ENCODE assay signal across 31 cellular contexts in the genomic region with DNA sequence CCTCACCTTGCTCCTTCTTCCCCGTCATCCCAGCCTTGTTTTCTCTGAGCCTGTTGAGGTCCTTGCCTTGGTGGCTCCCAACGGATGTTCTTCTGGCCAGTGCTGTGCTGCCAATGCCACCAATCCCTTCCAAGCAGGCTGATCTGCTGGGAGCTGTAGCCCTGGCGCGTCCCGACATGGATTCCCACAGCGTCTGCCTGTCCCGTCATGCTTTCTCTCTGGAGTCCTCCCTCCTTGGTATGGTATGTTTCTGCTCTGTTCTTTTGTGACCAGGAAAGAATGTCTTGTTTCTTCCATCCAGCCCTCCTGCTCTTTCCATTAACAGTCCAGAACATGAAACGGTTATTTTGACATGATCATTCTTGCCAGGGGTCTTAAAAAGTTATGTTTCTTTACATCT. TPM values are rescaled to one million over a fixed set of nuclear protein-coding genes. Genes with fewer than 3 reads are reported as not detected.
DNase-seq lines count a peak whose midpoint lies in the region; ATAC-seq, FAIRE-seq and TF ChIP-seq lines count a peak whose summit lies in the region.
"Had no signal": no experiment of that assay in that cellular context is flagged by ENCODE, and none has a peak within 500 bp of the region (broad histone marks: within the 10 kb centered on the region; RNA-seq: fewer than 3 reads in every experiment).

No MANE protein-coding gene starts in this region.

- CTCF ChIA-PET in endothelial cell of umbilical vein (lab: Charles Lee): no interaction called here

- POLR2A ChIA-PET in endothelial cell of umbilical vein (lab: Charles Lee): no interaction called here

- dilution Hi-C loops in endothelial cell of umbilical vein (cut with MboI; ENCODE audit: extremely low pct_ligation_motif_present, low sequenced_read_pairs): no loop called here

- peaks cover 0 to 91% of the 10 kb centered on the region in 2 donors for H3K4me1 ChIP-seq in right atrium auricular region
- H3K4me1 ChIP-seq in endothelial cell of umbilical vein (ENCODE audit: control insufficient read depth, extremely low read depth, insufficient read depth, low read length): peaks cover 8% of the 10 kb centered on the region
- H3K4me1 ChIP-seq in psoas muscle: peaks cover 99% of the 10 kb centered on the region
- peaks cover 3 to 21% of the 10 kb centered on the region in 2 donors for H3K4me1 ChIP-seq in aorta (ENCODE audit: control insufficient read depth in 1 of 2, insufficient read depth in 2 of 2, low read length in 2 of 2)
- H3K4me1 ChIP-seq: BE2C had no signal

- no peak overlapping the region for H3K4me3 ChIP-seq in right atrium auricular region
- H3K4me3 ChIP-seq in endothelial cell of umbilical vein (replicated peaks in 1 of 3; ENCODE audit: insufficient read depth in 1 of 3, low read depth in 1 of 3, low read length in 3 of 3): no peak overlapping the region
- H3K4me3 ChIP-seq in psoas muscle: no peak overlapping the region
- H3K4me3 ChIP-seq in aorta (ENCODE audit: low read length in 2 of 2): no peak overlapping the region
- H3K4me3 ChIP-seq: A549, dorsolateral prefrontal cortex, ovary, transverse colon had no signal

- ATAC-seq in left ventricle myocardium superior: no peak
- no peak for ATAC-seq in psoas muscle
- no peak for ATAC-seq in aorta (ENCODE audit: low FRiP score)
- no peak for ATAC-seq in HG03280 (IDR thresholded peaks at IDR 0.05; ENCODE audit: unreplicated experiment)
- ATAC-seq in GM21447 (IDR thresholded peaks at IDR 0.05; ENCODE audit: unreplicated experiment): no peak
- ATAC-seq: A549; naive thymus-derived CD4-positive, alpha-beta T cell; SK-N-SH treated with all-trans-retinoic acid at 6 μM for 48 hours had no signal

- DNase-seq in right atrium auricular region (ENCODE audit: low spot score) (no peak), left ventricle myocardium superior (no peak), endothelial cell of umbilical vein (ENCODE audit: low read depth, low spot score) (no peak), psoas muscle (no peak), aorta (no peak), NCI-H69 (lab: John Stamatoyannopoulos, UW) (no peak)
- DNase-seq: activated B cell treated with CpG ODN at 0.5 μM for 24 hours; activated CD4-positive, alpha-beta T cell treated with anti-CD3 and anti-CD28 coated beads, Interleukin-2, amount 50 U/mL, for 48 hours; activated effector memory CD4-positive, alpha-beta T cell treated with anti-CD3 and anti-CD28 coated beads, Interleukin-2, amount 50 U/mL, for 16 hours; activated T-cell treated with anti-CD3 and anti-CD28 coated beads for 4 hours; BE2C; DMS79 treated with DMSO at 0.1 percent for 48 hours; dorsolateral prefrontal cortex; erythroblast; Karpas-422; kidney glomerular epithelial cell; MV-4-11; naive thymus-derived CD4-positive, alpha-beta T cell; NCI-H2171; NCI-H524 treated with DMSO at 0.1 percent for 48 hours; ovary; RPMI8226; stimulated activated CD4-positive, alpha-beta T cell treated with anti-CD3 and anti-CD28 coated beads, Interleukin-1b, Interleukin-23, amount 100 ng/mL, for 48 hours; stimulated activated naive CD4-positive, alpha-beta T cell; transverse colon had no signal

- no peak for TF ChIP-seq POLR2A in endothelial cell of umbilical vein (IDR thresholded peaks at IDR 0.05; ENCODE audit: low read depth, low read length)

- H3K36me3 ChIP-seq in right atrium auricular region (peaks cover 7% of the 10 kb centered on the region), endothelial cell of umbilical vein (ENCODE audit: control insufficient read depth in 2 of 2, extremely low read depth in 1 of 2, insufficient read depth in 2 of 2, low read length in 2 of 2) (peaks cover 3 to 7% of the 10 kb centered on the region in 2 experiments), psoas muscle (ENCODE audit: insufficient read depth in 1 of 2, low read depth in 1 of 2) (peaks cover 0 to 16% of the 10 kb centered on the region in 2 donors), aorta (ENCODE audit: control insufficient read depth in 1 of 2, insufficient read depth in 2 of 2, low read length in 1 of 2) (no peaks in the 10 kb centered on the region)
- H3K36me3 ChIP-seq: BE2C, ovary, transverse colon had no signal

- peaks cover 88% of the 10 kb centered on the region for H3K79me2 ChIP-seq in endothelial cell of umbilical vein (ENCODE audit: control insufficient read depth, insufficient read depth, low read length)

- no peaks in the 10 kb centered on the region for H3K9me1 ChIP-seq in endothelial cell of umbilical vein (replicated peaks; ENCODE audit: control insufficient read depth, extremely low read depth, insufficient read depth, low read length)

- TF ChIP-seq CTCF in right atrium auricular region (IDR thresholded peaks at IDR 0.05) (no peak), endothelial cell of umbilical vein (IDR thresholded peaks at IDR 0.05; ENCODE audit: extremely low read depth in 1 of 2, insufficient read depth in 1 of 2, low read depth in 1 of 2, low read length in 2 of 2) (no peak), psoas muscle (IDR thresholded peaks at IDR 0.05) (no peak)

- FAIRE-seq in endothelial cell of umbilical vein (lab: Jason Lieb, UNC): peak; percentile 26
- FAIRE-seq: A549, frontal cortex, HTR-8/SVneo had no signal

- no peak overlapping the region for H2AFZ ChIP-seq in endothelial cell of umbilical vein (ENCODE audit: low read depth, low read length)

- H3K27ac ChIP-seq in right atrium auricular region (peak overlapping the region; percentile 81 to 90), endothelial cell of umbilical vein (ENCODE audit: insufficient read depth, low read depth, low read length) (no peak overlapping the region), psoas muscle (peak overlapping the region; percentile 83), aorta (ENCODE audit: low read depth in 1 of 2, low read length in 2 of 2) (peak overlapping the region; percentile 68 to 91)
- H3K27ac ChIP-seq: A549, dorsolateral prefrontal cortex, ovary had no signal

- 50 to 71% (median 53%) methylated on average over 8 of the region's 8 CpGs for WGBS in psoas muscle, 3 donors
- WGBS in aorta, 2 donors: 5 to 15% methylated on average over 8 of the region's 8 CpGs

- intact Hi-C loops in left ventricle myocardium superior (cut with micrococcal nuclease) (no loop called here), endothelial cell of umbilical vein (cut with micrococcal nuclease) (no loop called here), psoas muscle (cut with DNase I) (no loop called here), aorta (cut with DNase I) (loop anchor here in 1 of 2 donors (10.0 kb wide), 1 partner anchor 470 kb away; no protein-coding TSS in a partner anchor)

- H3K9ac ChIP-seq in endothelial cell of umbilical vein (replicated peaks; ENCODE audit: extremely low read depth, insufficient read depth, low read length): no peak overlapping the region

- no peaks in the 10 kb centered on the region for H3K27me3 ChIP-seq in right atrium auricular region
- no peaks in the 10 kb centered on the region for H3K27me3 ChIP-seq in endothelial cell of umbilical vein (ENCODE audit: control insufficient read depth in 2 of 2, insufficient read depth in 2 of 2, low read length in 2 of 2)
- no peaks in the 10 kb centered on the region for H3K27me3 ChIP-seq in psoas muscle (ENCODE audit: insufficient read depth in 3 of 3, low read length in 2 of 3)
- H3K27me3 ChIP-seq in aorta (ENCODE audit: control insufficient read depth in 1 of 2, insufficient read depth in 2 of 2, low read length in 1 of 2): no peaks in the 10 kb centered on the region
- H3K27me3 ChIP-seq: BE2C, dorsolateral prefrontal cortex, ovary, transverse colon had no signal

- no peaks in the 10 kb centered on the region for H4K20me1 ChIP-seq in endothelial cell of umbilical vein (replicated peaks; ENCODE audit: control insufficient read depth, extremely low read depth, insufficient read depth, low read length)

- no TSS peak for BruUV-seq in endothelial cell of umbilical vein (replicated peaks; lab: Mats Ljungman, UMichigan)

- no peaks in the 10 kb centered on the region for H3K9me3 ChIP-seq in right atrium auricular region
- H3K9me3 ChIP-seq in endothelial cell of umbilical vein (replicated peaks; ENCODE audit: control insufficient read depth, insufficient read depth, low read length): no peaks in the 10 kb centered on the region
- no peaks in the 10 kb centered on the region for H3K9me3 ChIP-seq in psoas muscle
- no peaks in the 10 kb centered on the region for H3K9me3 ChIP-seq in aorta (ENCODE audit: control insufficient read depth, low read length)
- H3K9me3 ChIP-seq: A549, BE2C, ovary, transverse colon had no signal

- no peak overlapping the region for H3K4me2 ChIP-seq in endothelial cell of umbilical vein (ENCODE audit: insufficient read depth, low read length)
- H3K4me2 ChIP-seq: A549 had no signal

TF ChIP-seq in endothelial cell of umbilical vein, 7 proteins besides CTCF, POLR2A, EP300 and RAD21:
- no peak for TF ChIP-seq GATA2 (IDR thresholded peaks at IDR 0.05; ENCODE audit: insufficient read depth, insufficient read length, low read depth, low read length)
- no peak for TF ChIP-seq EZH2 (IDR thresholded peaks at IDR 0.05; ENCODE audit: borderline replicate concordance, low read depth, low read length, severe bottlenecking)
- TF ChIP-seq JUN (IDR thresholded peaks at IDR 0.05; ENCODE audit: borderline replicate concordance, insufficient read depth, insufficient read length, low read depth): no peak
- TF ChIP-seq POLR2AphosphoS5 (IDR thresholded peaks at IDR 0.05; ENCODE audit: insufficient read depth, low read depth, low read length): no peak
- TF ChIP-seq, protein P1, sequence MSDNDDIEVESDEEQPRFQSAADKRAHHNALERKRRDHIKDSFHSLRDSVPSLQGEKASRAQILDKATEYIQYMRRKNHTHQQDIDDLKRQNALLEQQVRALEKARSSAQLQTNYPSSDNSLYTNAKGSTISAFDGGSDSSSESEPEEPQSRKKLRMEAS (IDR thresholded peaks at IDR 0.05; ENCODE audit: insufficient read depth, insufficient read length): no peak
- no peak for TF ChIP-seq FOS (IDR thresholded peaks at IDR 0.05; ENCODE audit: borderline replicate concordance, insufficient read depth, low read length)
- no peak for TF ChIP-seq MYC (IDR thresholded peaks at IDR 0.05; ENCODE audit: low read depth, low read length)

RNA-seq across cellular contexts. Expression of a gene that starts 10.0 kb away (rescaled TPM):
- total RNA-seq in right atrium auricular region (10 to 100 TPM; 15.8 to 19.4 TPM), left ventricle myocardium superior (31.9 TPM), endothelial cell of umbilical vein (33.3 and 39.5 TPM in 2 replicates), psoas muscle (10 to 100 TPM; 22.5 to 34.1 (median 32.0) TPM), aorta (10 to 100 TPM; 33.6 to 50.5 TPM)
- polyA plus RNA-seq in endothelial cell of umbilical vein (11.9 and 12.6 TPM in 2 replicates), psoas muscle (1 to 10 TPM; 3.3 to 9.1 (median 5.5) TPM), aorta (1 to 10 TPM; 4.4 to 7.7 TPM)
- 8.9 and 9.8 TPM in 2 replicates for polyA plus RNA-seq in endothelial cell of umbilical vein (2011; cell fraction: cytosol; rRNA removed)
- 35.5 and 37.7 TPM in 2 replicates for polyA plus RNA-seq in endothelial cell of umbilical vein (2011; cell fraction: nucleus; rRNA removed)
- polyA plus RNA-seq in endothelial cell of umbilical vein (2012): 15.2 and 19.2 TPM in 2 replicates
- polyA minus RNA-seq in endothelial cell of umbilical vein: 46.6 and 57.5 TPM in 2 replicates
- 14.3 TPM for polyA minus RNA-seq in endothelial cell of umbilical vein (2011; cell fraction: cytosol; rRNA and poly(A)+ RNA removed)
- 35.4 and 38.2 TPM in 2 replicates for polyA minus RNA-seq in endothelial cell of umbilical vein (2011; cell fraction: nucleus; rRNA and poly(A)+ RNA removed)
